ENCODE assay signal across 8 cellular contexts in the genomic region with DNA sequence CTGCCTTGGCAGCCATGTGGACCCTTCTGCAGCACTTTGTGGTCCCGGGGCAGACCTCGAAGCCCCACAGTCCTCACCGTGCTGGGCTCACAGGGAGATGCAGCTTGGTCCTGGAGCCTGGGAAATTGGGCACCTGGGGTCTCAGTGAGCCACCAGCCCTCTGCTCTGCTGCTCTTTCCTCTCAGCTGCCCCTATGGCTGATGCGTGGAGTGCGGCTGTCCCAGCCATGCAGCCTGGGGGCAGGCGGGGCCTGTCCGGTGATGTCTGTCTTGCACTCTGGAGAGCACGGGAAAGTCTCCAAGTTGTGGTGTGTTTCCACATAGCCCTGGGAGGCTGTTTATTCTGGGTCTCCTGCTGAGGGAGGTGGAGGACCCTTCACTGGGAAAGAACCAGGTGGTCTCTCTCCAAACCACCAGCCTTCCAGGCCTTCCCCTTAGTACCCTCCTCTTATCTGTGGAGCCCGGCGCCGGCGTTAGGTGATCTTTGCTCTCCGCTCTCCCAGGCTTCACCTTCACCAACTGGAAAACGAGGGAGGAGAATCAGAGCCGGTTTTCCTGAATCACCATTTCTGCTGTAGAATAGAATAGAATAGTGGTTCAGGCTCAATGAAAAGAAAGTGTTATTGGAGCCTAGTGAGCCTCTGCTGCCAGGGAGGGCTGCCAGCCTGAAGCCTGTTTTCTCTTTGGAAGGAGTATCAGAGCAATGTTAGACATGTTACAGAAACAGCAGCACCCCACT. TPM values are rescaled to one million over a fixed set of nuclear protein-coding genes. Genes with fewer than 3 reads are reported as not detected.
DNase-seq lines count a peak whose midpoint lies in the region; ATAC-seq, FAIRE-seq and TF ChIP-seq lines count a peak whose summit lies in the region.

No MANE protein-coding gene starts in this region.

- CTCF ChIA-PET in K562 (lab: Yijun Ruan, JAX; ENCODE audit: low intra/inter-chr PET ratio): no interaction called here

- H3K4me1 ChIP-seq in K562 (replicated peaks in 1 of 2; ENCODE audit: control insufficient read depth in 2 of 2, insufficient read depth in 2 of 2, low read length in 2 of 2) (peaks cover 44 to 66% of the 10 kb centered on the region in 2 experiments), left lung (peaks cover 32 to 78% of the 10 kb centered on the region in 2 donors), thoracic aorta (ENCODE audit: control insufficient read depth in 1 of 2, low read depth in 2 of 2) (peaks cover 15 to 32% of the 10 kb centered on the region in 2 donors), prostate gland (replicated peaks) (no peaks in the 10 kb centered on the region)

- peak; percentile 75 for ATAC-seq in K562
- ATAC-seq in left lung: peak; percentile 43
- ATAC-seq in thoracic aorta (ENCODE audit: insufficient number of reproducible peaks, low FRiP score, low read depth): no peak
- no peak for ATAC-seq in HG03135 (IDR thresholded peaks at IDR 0.05; ENCODE audit: unreplicated experiment)

- BruUV-seq in K562 (replicated peaks; lab: Mats Ljungman, UMichigan): TSS peak; percentile 27

- H3K36me3 ChIP-seq in K562 (ENCODE audit: control insufficient read depth, insufficient read depth, low read length) (peaks cover 6% of the 10 kb centered on the region; the same call in 2 of the 3 replicates), left lung (no peaks in the 10 kb centered on the region), thoracic aorta (no peaks in the 10 kb centered on the region), prostate gland (no peaks in the 10 kb centered on the region)

- POLR2A ChIA-PET in K562 (lab: Yijun Ruan, JAX): interaction anchor here (1.1 kb wide), 1 partner anchor 10 kb away, joined by 5 read pairs; no protein-coding TSS in a partner anchor

- peaks cover 66% of the 10 kb centered on the region for H3K79me2 ChIP-seq in K562 (ENCODE audit: control insufficient read depth, insufficient read depth, low read length)

- peak overlapping the region; percentile 71 to 95 for H3K9ac ChIP-seq in K562 (ENCODE audit: insufficient read depth in 1 of 2, low read depth in 2 of 2, low read length in 2 of 2)

- peak overlapping the region; percentile 78 for H3K4me2 ChIP-seq in K562 (ENCODE audit: insufficient read depth, low read length)

- H3K4me3 Mint-ChIP-seq in T-helper 1 cell treated with Interleukin-12 subunit alpha and Interleukin-12 subunit beta and Interleukin-4 antibody, amounts not matched to agents 30 μg/mL and 1 μg/mL, for 36 hours: peak overlapping the region; percentile 87

- no peaks in the 10 kb centered on the region for H3K9me1 ChIP-seq in K562 (ENCODE audit: control insufficient read depth, insufficient read depth, low read length)

- in situ Hi-C loops in K562 (cut with MboI): no loop called here

- no peaks in the 10 kb centered on the region for H3K36me3 Mint-ChIP-seq in T-helper 1 cell treated with Interleukin-12 subunit alpha and Interleukin-12 subunit beta and Interleukin-4 antibody, amounts not matched to agents 30 μg/mL and 1 μg/mL, for 36 hours (ENCODE audit: low read depth)

- DNase-seq in T-helper 1 cell (no peak), K562 (ENCODE audit: extremely low read depth in 1 of 4, low spot score in 3 of 4) (peak in 2 of 4 experiments; percentile 42 to 59), left lung (peak; percentile 61 to 83), thoracic aorta (ENCODE audit: low spot score) (peak; percentile 1), prostate gland (ENCODE audit: low spot score) (no peak), cortex of kidney (lab: John Stamatoyannopoulos, UW) (no peak)

- H3K9me3 ChIP-seq in K562 (replicated peaks; ENCODE audit: control insufficient read depth, insufficient read depth, low read depth, low read length): no peaks in the 10 kb centered on the region
- H3K9me3 ChIP-seq in left lung: no peaks in the 10 kb centered on the region
- H3K9me3 ChIP-seq in thoracic aorta: no peaks in the 10 kb centered on the region
- no peaks in the 10 kb centered on the region for H3K9me3 ChIP-seq in prostate gland

- H3K9me3 Mint-ChIP-seq in T-helper 1 cell treated with Interleukin-12 subunit alpha and Interleukin-12 subunit beta and Interleukin-4 antibody, amounts not matched to agents 30 μg/mL and 1 μg/mL, for 36 hours: no peaks in the 10 kb centered on the region

- no peak overlapping the region for H2AFZ ChIP-seq in K562 (ENCODE audit: low read depth, low read length)

- H3K27ac ChIP-seq in K562 (ENCODE audit: extremely low read depth, low read depth, low read length) (peak overlapping the region; percentile 70), left lung (peak overlapping the region; percentile 14 to 69), thoracic aorta (peak overlapping the region in 1 of 2 donors; percentile 6), prostate gland (peak overlapping the region in 1 of 2 donors; percentile 19)

- no peaks in the 10 kb centered on the region for H3K27me3 ChIP-seq in K562 (ENCODE audit: control insufficient read depth in 2 of 2, insufficient read depth in 2 of 2, low read length in 2 of 2)
- no peaks in the 10 kb centered on the region for H3K27me3 ChIP-seq in left lung
- no peaks in the 10 kb centered on the region for H3K27me3 ChIP-seq in thoracic aorta (replicated peaks; ENCODE audit: insufficient read depth)
- H3K27me3 ChIP-seq in prostate gland (replicated peaks; ENCODE audit: insufficient read depth): no peaks in the 10 kb centered on the region

- peaks cover 48% of the 10 kb centered on the region for H3K4me1 Mint-ChIP-seq in T-helper 1 cell treated with Interleukin-12 subunit alpha and Interleukin-12 subunit beta and Interleukin-4 antibody, amounts not matched to agents 30 μg/mL and 1 μg/mL, for 36 hours (ENCODE audit: low read depth)

- no peak for TF ChIP-seq EP300 in K562 (IDR thresholded peaks at IDR 0.05; ENCODE audit: low read length)

- TF ChIP-seq POLR2A in K562 (conservative IDR thresholded peaks at IDR 0.05) (no peak), prostate gland (IDR thresholded peaks at IDR 0.05) (no peak)

- no peaks in the 10 kb centered on the region for H3K27me3 Mint-ChIP-seq in T-helper 1 cell treated with Interleukin-12 subunit alpha and Interleukin-12 subunit beta and Interleukin-4 antibody, amounts not matched to agents 30 μg/mL and 1 μg/mL, for 36 hours (ENCODE audit: low read depth)

- TF ChIP-seq RAD21 in K562 (CRISPR knock-in tag; conservative IDR thresholded peaks at IDR 0.05 in 1 of 2, IDR thresholded peaks at IDR 0.05 in 1 of 2): no peak

- H4K20me1 ChIP-seq in K562 (replicated peaks; ENCODE audit: control insufficient read depth, insufficient read depth, low read length): peaks cover 9% of the 10 kb centered on the region

- peak overlapping the region; percentile 26 for H3K27ac Mint-ChIP-seq in T-helper 1 cell treated with Interleukin-12 subunit alpha and Interleukin-12 subunit beta and Interleukin-4 antibody, amounts not matched to agents 30 μg/mL and 1 μg/mL, for 36 hours

- FAIRE-seq in K562 (lab: Jason Lieb, UNC): peak; percentile 15

- TF ChIP-seq CTCF in K562 (IDR thresholded peaks at IDR 0.05 in 2 of 3, conservative IDR thresholded peaks at IDR 0.05 in 1 of 3; ENCODE audit: insufficient read depth in 2 of 3, low read depth in 1 of 3, low read length in 3 of 3): no peak
- TF ChIP-seq CTCF in left lung (IDR thresholded peaks at IDR 0.05): no peak
- TF ChIP-seq CTCF in thoracic aorta (IDR thresholded peaks at IDR 0.05): no peak
- no peak for TF ChIP-seq CTCF in prostate gland (IDR thresholded peaks at IDR 0.05)

- 0% methylated on average over 5 of the region's 15 CpGs for WGBS in K562 (ENCODE audit: insufficient coverage, low coverage, missing lambda C conversion rate)
- 46% methylated on average over 12 of the region's 15 CpGs for WGBS in prostate gland

- intact Hi-C loops in K562 (cut with micrococcal nuclease) (no loop called here), left lung (cut with DNase I) (no loop called here), prostate gland (cut with DNase I) (loop anchor here (5.0 kb wide), 2 partner anchors 73 to 158 kb away; a partner anchor contains a TSS)

- H3K4me3 ChIP-seq in K562 (peak overlapping the region; percentile 57), left lung (peak overlapping the region in 1 of 2 donors; percentile 66), thoracic aorta (peak overlapping the region; percentile 87), prostate gland (no peak overlapping the region)

RNA-seq across cellular contexts. Expression of a gene that starts 41.2 kb away (rescaled TPM):
- 92.4 and 123 TPM in 2 replicates for total RNA-seq in K562 (2011; cell fraction: chromatin; rRNA removed; ENCODE audit: low replicate concordance)
- 64.0 and 80.4 TPM in 2 replicates for total RNA-seq in K562 (2011; cell fraction: nucleolus; rRNA removed)
- 41.7 and 59.0 TPM in 2 replicates for total RNA-seq in K562 (2011; cell fraction: nucleoplasm; rRNA removed)
- total RNA-seq in K562 (2014; rRNA removed): 44.8 and 52.4 TPM in 2 replicates
- 13.6 and 14.1 TPM in 2 replicates for total RNA-seq in K562 (2014; rRNA removed; fragmentation: Illumina TruSeq; extraction: Trizol)
- total RNA-seq in K562 (2015; rRNA removed; fragmentation: Illumina TruSeq; extraction: Trizol): 16.0 and 18.6 TPM in 2 replicates
- total RNA-seq in K562 (2021): 44.0 and 45.4 TPM in 2 replicates
- 31.9 and 35.5 TPM in 2 replicates for polyA plus RNA-seq in K562 (2011; rRNA removed)
- 14.5 and 32.1 TPM in 2 replicates for polyA plus RNA-seq in K562 (2011; cell fraction: cytosol; rRNA removed)
- polyA plus RNA-seq in K562 (2011; cell fraction: nucleus; rRNA removed): 70.0 and 77.3 TPM in 2 replicates
- 17.3 and 43.4 TPM in 2 replicates for polyA plus RNA-seq in K562 (2012)
- 13.7 and 15.3 TPM in 2 replicates for polyA plus RNA-seq in K562 (2014; fragmentation: Illumina TruSeq; extraction: Trizol)
- under 1 TPM; 0.18 to 0.28 TPM for polyA plus RNA-seq in K562 (2014; fragmentation: Nextera tagmentation; extraction: Ambion mirVana)
- 31.5 and 37.3 TPM in 2 replicates for polyA plus RNA-seq in K562 (2014; rRNA removed)
- 34.2 and 53.1 TPM in 2 replicates for polyA minus RNA-seq in K562 (2011; rRNA and poly(A)+ RNA removed)
- polyA minus RNA-seq in K562 (2011; cell fraction: cytosol; rRNA and poly(A)+ RNA removed): 20.3 and 27.3 TPM in 2 replicates
- polyA minus RNA-seq in K562 (2011; cell fraction: nucleus; rRNA and poly(A)+ RNA removed): 21.4 and 52.2 TPM in 2 replicates
- 10 to 100 TPM; 61.8 to 78.2 TPM for total RNA-seq in left lung
- total RNA-seq in thoracic aorta: 10 to 100 TPM; 16.2 to 56.5 TPM
- total RNA-seq in prostate gland: 10 to 100 TPM; 12.1 to 20.2 TPM

RNA-seq across cellular contexts. Expression of a gene that starts 41.6 kb away (rescaled TPM):
- 0.14 and 0.19 TPM in 2 replicates for total RNA-seq in K562 (2011; cell fraction: chromatin; rRNA removed; ENCODE audit: low replicate concordance)
- total RNA-seq in K562 (2011; cell fraction: nucleolus; rRNA removed): 0.13 and 0.33 TPM in 2 replicates
- total RNA-seq in K562 (2011; cell fraction: nucleoplasm; rRNA removed): not detected in 2 replicates
- total RNA-seq in K562 (2014; rRNA removed) (not detected in 2 replicates), K562 (2014; rRNA removed; fragmentation: Illumina TruSeq; extraction: Trizol) (not detected in 2 replicates), K562 (2015; rRNA removed; fragmentation: Illumina TruSeq; extraction: Trizol) (not detected in 2 replicates), K562 (2021) (0.04 and 0.09 TPM in 2 replicates), left lung (10 to 100 TPM; 36.3 to 59.8 TPM), thoracic aorta (1 to 10 TPM; 1.5 to 6.7 TPM), prostate gland (10 to 100 TPM; 24.2 to 38.2 TPM)
- polyA plus RNA-seq in K562 (2011; rRNA removed) (not detected in 2 replicates), K562 (2014; fragmentation: Illumina TruSeq; extraction: Trizol) (not detected in 2 replicates), K562 (2014; fragmentation: Nextera tagmentation; extraction: Ambion mirVana) (under 1 TPM in 1 of 2 experiments, not detected in 1; under 0.01 TPM), K562 (2014; rRNA removed) (not detected in 2 replicates)
- 0.01 and 0.03 TPM in 2 replicates for polyA plus RNA-seq in K562 (2011; cell fraction: cytosol; rRNA removed)
- polyA plus RNA-seq in K562 (2011; cell fraction: nucleus; rRNA removed): 0.01 TPM in 1 of 2 replicates, not detected in the other
- 0.01 TPM in 2 replicates for polyA plus RNA-seq in K562 (2012)
- polyA minus RNA-seq in K562 (2011; rRNA and poly(A)+ RNA removed): not detected in 2 replicates
- polyA minus RNA-seq in K562 (2011; cell fraction: cytosol; rRNA and poly(A)+ RNA removed): not detected in 2 replicates
- 0.13 TPM in 1 of 2 replicates, not detected in the other for polyA minus RNA-seq in K562 (2011; cell fraction: nucleus; rRNA and poly(A)+ RNA removed)

Comparison
In these comparisons a context has a peak if more than half of its experiments do, and no peak if none do; other contexts are left out.
1. DNase-seq: peak in left lung (2 of 2) and thoracic aorta (single experiment); none in T-helper 1 cell (0 of 5), prostate gland (single experiment) and cortex of kidney (single experiment).
2. ATAC-seq: peak in K562 (single experiment) and left lung (single experiment); none in thoracic aorta (single experiment) and HG03135 (single experiment).
3. H3K4me3 ChIP-seq: peak in K562 (single experiment) and thoracic aorta (single experiment); none in prostate gland (0 of 2).